Comparison of ENCODE assay signal across 1 cellular context in the genomic region with DNA sequence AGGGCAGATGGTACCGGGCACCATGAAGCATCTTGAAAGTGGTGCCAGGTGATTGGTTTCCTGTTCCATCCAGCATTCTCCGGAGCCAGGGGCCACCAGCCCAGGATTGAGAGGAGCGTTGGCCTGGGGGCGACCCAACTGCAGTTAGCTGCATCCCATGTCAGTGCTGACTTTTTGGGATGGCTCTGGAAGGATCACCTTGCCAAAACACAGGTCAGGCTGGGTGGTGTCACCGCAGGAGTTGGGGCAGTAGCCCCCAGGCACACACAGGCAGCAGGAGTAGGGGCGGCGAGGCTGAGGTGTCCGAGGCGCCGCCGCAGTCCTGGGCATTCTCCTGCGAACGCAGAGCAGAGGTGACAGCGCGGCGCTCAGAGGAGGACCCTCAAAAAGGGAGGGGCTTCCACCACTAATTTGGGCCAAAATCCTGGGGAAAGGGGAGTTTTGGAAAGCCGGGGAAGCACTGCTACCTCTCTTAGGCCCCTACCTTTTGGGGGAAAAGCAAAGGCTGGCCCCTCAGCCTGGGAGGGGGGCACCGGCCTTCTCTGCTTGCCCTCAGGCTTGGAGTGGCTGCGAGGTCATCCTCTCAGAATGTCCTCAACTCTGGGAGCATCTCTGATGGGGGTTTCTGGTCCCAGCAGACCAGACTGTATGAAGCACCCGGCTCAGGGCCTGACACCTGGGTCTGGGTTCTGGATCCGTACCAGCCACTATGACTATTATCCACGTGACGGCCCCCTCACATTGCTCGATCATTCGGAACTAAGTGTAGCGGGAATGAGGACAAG.
TF ChIP-seq lines count a peak whose summit lies in the region.

No MANE protein-coding gene starts in this region.

TF ChIP-seq in K562, 482 proteins besides CTCF, POLR2A, EP300 and RAD21:
- peak; percentile 55 for TF ChIP-seq POLR2G (IDR thresholded peaks at IDR 0.05; ENCODE audit: low read depth, low read length)
- TF ChIP-seq, protein P1, sequence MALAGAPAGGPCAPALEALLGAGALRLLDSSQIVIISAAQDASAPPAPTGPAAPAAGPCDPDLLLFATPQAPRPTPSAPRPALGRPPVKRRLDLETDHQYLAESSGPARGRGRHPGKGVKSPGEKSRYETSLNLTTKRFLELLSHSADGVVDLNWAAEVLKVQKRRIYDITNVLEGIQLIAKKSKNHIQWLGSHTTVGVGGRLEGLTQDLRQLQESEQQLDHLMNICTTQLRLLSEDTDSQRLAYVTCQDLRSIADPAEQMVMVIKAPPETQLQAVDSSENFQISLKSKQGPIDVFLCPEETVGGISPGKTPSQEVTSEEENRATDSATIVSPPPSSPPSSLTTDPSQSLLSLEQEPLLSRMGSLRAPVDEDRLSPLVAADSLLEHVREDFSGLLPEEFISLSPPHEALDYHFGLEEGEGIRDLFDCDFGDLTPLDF (CRISPR knock-in tag; IDR thresholded peaks at IDR 0.05) = no peak
